Comparison of ENCODE assay signal across 8 cellular contexts in the genomic region with DNA sequence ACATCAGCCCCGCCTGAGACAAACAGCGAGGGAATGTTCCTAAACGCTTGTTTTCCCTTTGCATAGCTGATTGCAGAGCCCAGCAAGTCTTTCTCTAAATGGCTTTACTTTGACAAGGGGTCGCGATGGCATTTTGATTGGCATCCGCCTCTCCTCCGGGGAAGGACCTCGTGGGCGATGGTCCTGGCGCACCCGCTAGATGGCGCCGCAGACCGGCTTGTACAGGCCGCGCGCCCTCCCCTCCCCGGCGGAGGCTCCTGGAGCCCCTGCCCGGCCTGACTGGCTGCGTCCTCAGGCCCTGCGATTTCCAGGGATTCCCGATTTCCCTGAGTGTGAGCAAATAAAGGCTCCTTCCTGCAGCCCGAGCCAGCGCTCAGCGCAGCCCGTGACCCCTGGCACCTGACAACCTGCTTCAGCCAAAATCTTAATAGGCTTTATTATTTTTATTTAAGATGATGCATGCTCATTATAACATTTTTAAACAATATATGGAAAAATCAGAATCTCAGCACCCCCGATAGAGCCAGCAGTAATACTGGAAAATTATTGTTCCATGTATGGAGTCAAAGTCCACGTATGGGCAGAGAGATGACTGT.
A peak's percentile ranks its signal among the peaks of the same experiment; 100 is the strongest.
DNase-seq lines count a peak whose midpoint lies in the region; ATAC-seq and TF ChIP-seq lines count a peak whose summit lies in the region.

No MANE protein-coding gene starts in this region.

- no peaks in the 10 kb centered on the region for H3K27me3 ChIP-seq in right atrium auricular region

- H3K27ac ChIP-seq in VCaP (no peak overlapping the region), right atrium auricular region (no peak overlapping the region)

- TF ChIP-seq CTCF in VCaP (conservative IDR thresholded peaks at IDR 0.05), result peak; percentile 97
- TF ChIP-seq CTCF in right atrium auricular region (IDR thresholded peaks at IDR 0.05), result peak; percentile 54 to 80

- peaks cover 0 to 4% of the 10 kb centered on the region in 2 donors for H3K4me1 ChIP-seq in right atrium auricular region

- no peaks in the 10 kb centered on the region for H3K36me3 ChIP-seq in right atrium auricular region

- H3K4me3 ChIP-seq in right atrium auricular region, result no peak overlapping the region

- H3K9me3 ChIP-seq in right atrium auricular region, result no peaks in the 10 kb centered on the region

- ATAC-seq in GM18519 (IDR thresholded peaks at IDR 0.05; ENCODE audit: low FRiP score, unreplicated experiment), result peak; percentile 61

- peak; percentile 80 for DNase-seq in Ammon's horn (ENCODE audit: low spot score)
- DNase-seq in HT1080 (ENCODE audit: low read depth), result peak; percentile 33
- DNase-seq in right atrium auricular region (ENCODE audit: low spot score), result no peak
- DNase-seq in stimulated activated CD4-positive, alpha-beta T cell treated with anti-CD3 and anti-CD28 coated beads, TNF-alpha, amount 100 ng/mL, for 48 hours (ENCODE audit: low read depth in 3 of 3), result peak; percentile 1 to 17 (median 5)
- no peak for DNase-seq in activated gamma-delta T cell (lab: John Stamatoyannopoulos, UW)
- no peak for DNase-seq in KG1 (lab: John Stamatoyannopoulos, UW)

Comparison
In these comparisons a context has a peak if more than half of its experiments do, and no peak if none do; other contexts are left out.
1. DNase-seq: peak in Ammon's horn (single experiment), HT1080 (single experiment) and stimulated activated CD4-positive, alpha-beta T cell treated with anti-CD3 and anti-CD28 coated beads, TNF-alpha, amount 100 ng/mL, for 48 hours (3 of 3); none in right atrium auricular region (single experiment), activated gamma-delta T cell (single experiment) and KG1 (single experiment).